ENCODE assay signal across 1 cellular context in the genomic region with DNA sequence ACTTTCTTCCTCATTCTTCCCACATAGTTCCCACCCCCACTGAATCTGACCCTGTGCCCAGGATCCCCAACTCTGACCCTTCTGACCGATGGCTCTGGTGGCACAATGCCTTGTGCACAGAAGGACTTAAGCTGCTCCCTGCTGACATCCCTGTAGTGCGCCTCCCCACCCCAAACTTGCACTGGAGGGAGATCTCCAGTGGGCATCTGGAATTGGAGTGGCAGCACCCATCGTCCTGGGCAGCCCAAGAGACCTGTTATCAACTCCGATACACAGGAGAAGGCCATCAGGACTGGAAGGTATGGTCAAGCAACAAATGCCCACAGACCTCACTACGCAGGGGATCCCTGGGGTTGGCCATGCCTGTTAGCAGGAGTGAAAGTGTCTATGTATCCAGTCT.
TF ChIP-seq lines count a peak whose summit lies in the region.

No MANE protein-coding gene starts in this region.

TF ChIP-seq in GM23338, 12 proteins besides CTCF, POLR2A, EP300 and RAD21:
- TF ChIP-seq CREB1 (CRISPR knock-in tag; IDR thresholded peaks at IDR 0.05; ENCODE audit: low read depth) = no peak
- TF ChIP-seq ZNF114 (CRISPR knock-in tag; IDR thresholded peaks at IDR 0.05) = no peak
- TF ChIP-seq, protein P1, sequence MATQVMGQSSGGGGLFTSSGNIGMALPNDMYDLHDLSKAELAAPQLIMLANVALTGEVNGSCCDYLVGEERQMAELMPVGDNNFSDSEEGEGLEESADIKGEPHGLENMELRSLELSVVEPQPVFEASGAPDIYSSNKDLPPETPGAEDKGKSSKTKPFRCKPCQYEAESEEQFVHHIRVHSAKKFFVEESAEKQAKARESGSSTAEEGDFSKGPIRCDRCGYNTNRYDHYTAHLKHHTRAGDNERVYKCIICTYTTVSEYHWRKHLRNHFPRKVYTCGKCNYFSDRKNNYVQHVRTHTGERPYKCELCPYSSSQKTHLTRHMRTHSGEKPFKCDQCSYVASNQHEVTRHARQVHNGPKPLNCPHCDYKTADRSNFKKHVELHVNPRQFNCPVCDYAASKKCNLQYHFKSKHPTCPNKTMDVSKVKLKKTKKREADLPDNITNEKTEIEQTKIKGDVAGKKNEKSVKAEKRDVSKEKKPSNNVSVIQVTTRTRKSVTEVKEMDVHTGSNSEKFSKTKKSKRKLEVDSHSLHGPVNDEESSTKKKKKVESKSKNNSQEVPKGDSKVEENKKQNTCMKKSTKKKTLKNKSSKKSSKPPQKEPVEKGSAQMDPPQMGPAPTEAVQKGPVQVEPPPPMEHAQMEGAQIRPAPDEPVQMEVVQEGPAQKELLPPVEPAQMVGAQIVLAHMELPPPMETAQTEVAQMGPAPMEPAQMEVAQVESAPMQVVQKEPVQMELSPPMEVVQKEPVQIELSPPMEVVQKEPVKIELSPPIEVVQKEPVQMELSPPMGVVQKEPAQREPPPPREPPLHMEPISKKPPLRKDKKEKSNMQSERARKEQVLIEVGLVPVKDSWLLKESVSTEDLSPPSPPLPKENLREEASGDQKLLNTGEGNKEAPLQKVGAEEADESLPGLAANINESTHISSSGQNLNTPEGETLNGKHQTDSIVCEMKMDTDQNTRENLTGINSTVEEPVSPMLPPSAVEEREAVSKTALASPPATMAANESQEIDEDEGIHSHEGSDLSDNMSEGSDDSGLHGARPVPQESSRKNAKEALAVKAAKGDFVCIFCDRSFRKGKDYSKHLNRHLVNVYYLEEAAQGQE (IDR thresholded peaks at IDR 0.05; ENCODE audit: unreplicated experiment) = no peak
- TF ChIP-seq JUNB (IDR thresholded peaks at IDR 0.05; ENCODE audit: unreplicated experiment) = no peak
- no peak for TF ChIP-seq ZNF331 (CRISPR knock-in tag; IDR thresholded peaks at IDR 0.05; ENCODE audit: low read depth)
- no peak for TF ChIP-seq STAT1 (IDR thresholded peaks at IDR 0.05; ENCODE audit: unreplicated experiment)
- no peak for TF ChIP-seq EZH2phosphoT487 (IDR thresholded peaks at IDR 0.05; ENCODE audit: unreplicated experiment)
- TF ChIP-seq POLR2AphosphoS5 (IDR thresholded peaks at IDR 0.05; ENCODE audit: low read depth) = no peak
- TF ChIP-seq ETS1 (IDR thresholded peaks at IDR 0.05) = no peak
- TF ChIP-seq EZH2 (IDR thresholded peaks at IDR 0.05; ENCODE audit: low read depth, unreplicated experiment) = no peak
- TF ChIP-seq, protein P2, sequence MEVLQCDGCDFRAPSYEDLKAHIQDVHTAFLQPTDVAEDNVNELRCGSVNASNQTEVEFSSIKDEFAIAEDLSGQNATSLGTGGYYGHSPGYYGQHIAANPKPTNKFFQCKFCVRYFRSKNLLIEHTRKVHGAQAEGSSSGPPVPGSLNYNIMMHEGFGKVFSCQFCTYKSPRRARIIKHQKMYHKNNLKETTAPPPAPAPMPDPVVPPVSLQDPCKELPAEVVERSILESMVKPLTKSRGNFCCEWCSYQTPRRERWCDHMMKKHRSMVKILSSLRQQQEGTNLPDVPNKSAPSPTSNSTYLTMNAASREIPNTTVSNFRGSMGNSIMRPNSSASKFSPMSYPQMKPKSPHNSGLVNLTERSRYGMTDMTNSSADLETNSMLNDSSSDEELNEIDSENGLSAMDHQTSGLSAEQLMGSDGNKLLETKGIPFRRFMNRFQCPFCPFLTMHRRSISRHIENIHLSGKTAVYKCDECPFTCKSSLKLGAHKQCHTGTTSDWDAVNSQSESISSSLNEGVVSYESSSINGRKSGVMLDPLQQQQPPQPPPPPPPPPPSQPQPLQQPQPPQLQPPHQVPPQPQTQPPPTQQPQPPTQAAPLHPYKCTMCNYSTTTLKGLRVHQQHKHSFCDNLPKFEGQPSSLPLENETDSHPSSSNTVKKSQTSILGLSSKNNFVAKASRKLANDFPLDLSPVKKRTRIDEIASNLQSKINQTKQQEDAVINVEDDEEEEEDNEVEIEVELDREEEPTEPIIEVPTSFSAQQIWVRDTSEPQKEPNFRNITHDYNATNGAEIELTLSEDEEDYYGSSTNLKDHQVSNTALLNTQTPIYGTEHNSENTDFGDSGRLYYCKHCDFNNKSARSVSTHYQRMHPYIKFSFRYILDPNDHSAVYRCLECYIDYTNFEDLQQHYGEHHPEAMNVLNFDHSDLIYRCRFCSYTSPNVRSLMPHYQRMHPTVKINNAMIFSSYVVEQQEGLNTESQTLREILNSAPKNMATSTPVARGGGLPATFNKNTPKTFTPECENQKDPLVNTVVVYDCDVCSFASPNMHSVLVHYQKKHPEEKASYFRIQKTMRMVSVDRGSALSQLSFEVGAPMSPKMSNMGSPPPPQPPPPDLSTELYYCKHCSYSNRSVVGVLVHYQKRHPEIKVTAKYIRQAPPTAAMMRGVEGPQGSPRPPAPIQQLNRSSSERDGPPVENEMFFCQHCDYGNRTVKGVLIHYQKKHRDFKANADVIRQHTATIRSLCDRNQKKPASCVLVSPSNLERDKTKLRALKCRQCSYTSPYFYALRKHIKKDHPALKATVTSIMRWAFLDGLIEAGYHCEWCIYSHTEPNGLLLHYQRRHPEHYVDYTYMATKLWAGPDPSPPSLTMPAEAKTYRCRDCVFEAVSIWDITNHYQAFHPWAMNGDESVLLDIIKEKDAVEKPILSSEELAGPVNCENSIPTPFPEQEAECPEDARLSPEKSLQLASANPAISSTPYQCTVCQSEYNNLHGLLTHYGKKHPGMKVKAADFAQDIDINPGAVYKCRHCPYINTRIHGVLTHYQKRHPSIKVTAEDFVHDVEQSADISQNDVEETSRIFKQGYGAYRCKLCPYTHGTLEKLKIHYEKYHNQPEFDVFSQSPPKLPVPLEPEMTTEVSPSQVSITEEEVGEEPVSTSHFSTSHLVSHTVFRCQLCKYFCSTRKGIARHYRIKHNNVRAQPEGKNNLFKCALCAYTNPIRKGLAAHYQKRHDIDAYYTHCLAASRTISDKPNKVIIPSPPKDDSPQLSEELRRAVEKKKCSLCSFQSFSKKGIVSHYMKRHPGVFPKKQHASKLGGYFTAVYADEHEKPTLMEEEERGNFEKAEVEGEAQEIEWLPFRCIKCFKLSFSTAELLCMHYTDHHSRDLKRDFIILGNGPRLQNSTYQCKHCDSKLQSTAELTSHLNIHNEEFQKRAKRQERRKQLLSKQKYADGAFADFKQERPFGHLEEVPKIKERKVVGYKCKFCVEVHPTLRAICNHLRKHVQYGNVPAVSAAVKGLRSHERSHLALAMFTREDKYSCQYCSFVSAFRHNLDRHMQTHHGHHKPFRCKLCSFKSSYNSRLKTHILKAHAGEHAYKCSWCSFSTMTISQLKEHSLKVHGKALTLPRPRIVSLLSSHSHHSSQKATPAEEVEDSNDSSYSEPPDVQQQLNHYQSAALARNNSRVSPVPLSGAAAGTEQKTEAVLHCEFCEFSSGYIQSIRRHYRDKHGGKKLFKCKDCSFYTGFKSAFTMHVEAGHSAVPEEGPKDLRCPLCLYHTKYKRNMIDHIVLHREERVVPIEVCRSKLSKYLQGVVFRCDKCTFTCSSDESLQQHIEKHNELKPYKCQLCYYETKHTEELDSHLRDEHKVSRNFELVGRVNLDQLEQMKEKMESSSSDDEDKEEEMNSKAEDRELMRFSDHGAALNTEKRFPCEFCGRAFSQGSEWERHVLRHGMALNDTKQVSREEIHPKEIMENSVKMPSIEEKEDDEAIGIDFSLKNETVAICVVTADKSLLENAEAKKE (CRISPR knock-in tag; IDR thresholded peaks at IDR 0.05) = no peak
- TF ChIP-seq NANOG (IDR thresholded peaks at IDR 0.05; ENCODE audit: borderline replicate concordance) = no peak
